In the genomic region with DNA sequence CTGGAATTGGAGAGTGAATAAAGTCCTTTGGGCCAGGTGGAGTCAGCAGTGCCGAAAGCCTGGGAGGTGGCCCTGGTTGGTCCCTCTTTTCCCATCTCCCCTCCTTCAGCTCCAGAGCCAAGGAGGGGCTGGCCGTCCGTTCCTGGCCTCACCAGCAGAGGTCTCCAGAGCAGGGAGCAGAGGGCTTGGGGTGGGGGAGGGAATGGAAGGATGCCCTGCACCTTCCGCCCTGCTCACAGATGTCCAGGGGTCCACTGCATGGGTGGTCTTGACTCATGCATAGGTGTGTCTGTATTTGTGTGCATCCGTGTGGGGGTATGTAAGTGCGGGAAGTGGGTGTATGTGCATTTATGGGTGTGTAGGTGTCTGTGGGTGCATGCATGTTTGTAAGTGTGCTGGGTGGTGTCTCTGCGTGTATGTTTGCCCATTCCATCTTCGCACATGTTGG, we compare ENCODE assay signal across 8 cellular contexts.
DNase-seq lines count a peak whose midpoint lies in the region; ATAC-seq, FAIRE-seq and TF ChIP-seq lines count a peak whose summit lies in the region.

No MANE protein-coding gene starts in this region.

- no peaks in the 10 kb centered on the region for H3K9me1 ChIP-seq in K562 (ENCODE audit: control insufficient read depth, insufficient read depth, low read length)

- no peak overlapping the region for H3K9ac ChIP-seq in K562 (ENCODE audit: insufficient read depth in 1 of 2, low read depth in 2 of 2, low read length in 2 of 2)

- H3K79me2 ChIP-seq in K562 (ENCODE audit: control insufficient read depth, insufficient read depth, low read length): no peaks in the 10 kb centered on the region

- ATAC-seq in K562 (peak; percentile 96), HG03159 (IDR thresholded peaks at IDR 0.05; ENCODE audit: unreplicated experiment) (no peak), GM21360 (IDR thresholded peaks at IDR 0.05; ENCODE audit: unreplicated experiment) (no peak)

- H4K20me1 ChIP-seq in K562 (replicated peaks; ENCODE audit: control insufficient read depth, insufficient read depth, low read length): no peaks in the 10 kb centered on the region

- H3K4me1 ChIP-seq in SJCRH30: peaks cover 9% of the 10 kb centered on the region; the same call in 1 of the 2 replicates
- peaks cover 0 to 13% of the 10 kb centered on the region in 2 experiments; a peak in 3 of 5 replicates for H3K4me1 ChIP-seq in K562 (replicated peaks in 1 of 2; ENCODE audit: control insufficient read depth in 2 of 2, insufficient read depth in 2 of 2, low read length in 2 of 2)

- no peak overlapping the region for H2AFZ ChIP-seq in K562 (ENCODE audit: low read depth, low read length)

- no peak for TF ChIP-seq EP300 in K562 (IDR thresholded peaks at IDR 0.05; ENCODE audit: low read length)

- no peak overlapping the region for H3K27ac ChIP-seq in SJCRH30
- no peak overlapping the region for H3K27ac ChIP-seq in K562 (ENCODE audit: extremely low read depth, low read depth, low read length)

- CTCF ChIA-PET in K562 (lab: Yijun Ruan, JAX; ENCODE audit: low intra/inter-chr PET ratio): interaction anchor here (0.6 to 4.3 kb wide), 4 partner anchors 166 to 460 kb away, joined by 3 to 33 read pairs (median 4); no protein-coding TSS in a partner anchor

- peak; percentile 55 for DNase-seq in AG10803 (ENCODE audit: low read depth)
- DNase-seq in GM12891 (ENCODE audit: insufficient read length, low spot score): peak; percentile 51
- DNase-seq in SJCRH30: peak; percentile 78 to 86
- DNase-seq in K562 (ENCODE audit: extremely low read depth in 1 of 4, low spot score in 3 of 4): peak; percentile 79 to 87 (median 84)
- DNase-seq in iPS-NIHi7 (ENCODE audit: extremely low spot score): peak; percentile 90
- peak; percentile 32 for DNase-seq in stimulated activated CD4-positive, alpha-beta T cell treated with anti-CD3 and anti-CD28 coated beads, Interleukin-1b, Interleukin-23, amount 100 ng/mL, for 48 hours

- H3K9me3 ChIP-seq in SJCRH30 (replicated peaks) (peaks cover 7% of the 10 kb centered on the region), K562 (replicated peaks; ENCODE audit: control insufficient read depth, insufficient read depth, low read depth, low read length) (peaks cover 10% of the 10 kb centered on the region)

- intact Hi-C loops in K562 (cut with micrococcal nuclease): loop anchor here (1.0 to 10.0 kb wide), 5 partner anchors 83 to 520 kb away; no protein-coding TSS in a partner anchor

- H3K36me3 ChIP-seq in SJCRH30 (no peaks in the 10 kb centered on the region), K562 (ENCODE audit: control insufficient read depth, insufficient read depth, low read length) (no peaks in the 10 kb centered on the region)

- WGBS in K562 (ENCODE audit: insufficient coverage, low coverage, missing lambda C conversion rate): 13% methylated on average over 8 of the region's 8 CpGs

- no peaks in the 10 kb centered on the region for H3K27me3 ChIP-seq in SJCRH30
- no peaks in the 10 kb centered on the region for H3K27me3 ChIP-seq in K562 (ENCODE audit: control insufficient read depth in 2 of 2, insufficient read depth in 2 of 2, low read length in 2 of 2)

- in situ Hi-C loops in K562 (cut with MboI): loop anchor here (5.0 kb wide), 1 partner anchor 47 kb away; no protein-coding TSS in a partner anchor

- TF ChIP-seq POLR2A in GM12891 (IDR thresholded peaks at IDR 0.05; ENCODE audit: low read depth, low read length): no peak
- TF ChIP-seq POLR2A in K562 (conservative IDR thresholded peaks at IDR 0.05): no peak

- peak; percentile 92 to 98 for TF ChIP-seq RAD21 in K562 (CRISPR knock-in tag; conservative IDR thresholded peaks at IDR 0.05 in 1 of 2, IDR thresholded peaks at IDR 0.05 in 1 of 2)

- POLR2A ChIA-PET in K562 (lab: Yijun Ruan, JAX): interaction anchor here (0.6 to 1.5 kb wide), 7 partner anchors 13 to 517 kb away, joined by 3 to 6 read pairs (median 3); a partner anchor contains a TSS

- no peak overlapping the region for H3K4me2 ChIP-seq in K562 (ENCODE audit: insufficient read depth, low read length)

- FAIRE-seq in GM12891 (lab: Jason Lieb, UNC) (peak; percentile 69), K562 (lab: Jason Lieb, UNC) (peak; percentile 86)

- H3K4me3 ChIP-seq in AG10803 (ENCODE audit: low read length) (no peak overlapping the region), SJCRH30 (no peak overlapping the region), K562 (no peak overlapping the region)

- no TSS peak for BruUV-seq in K562 (replicated peaks; lab: Mats Ljungman, UMichigan)

- TF ChIP-seq CTCF in AG10803 (conservative IDR thresholded peaks at IDR 0.05; ENCODE audit: low read length) (peak; percentile 90), K562 (IDR thresholded peaks at IDR 0.05 in 2 of 3, conservative IDR thresholded peaks at IDR 0.05 in 1 of 3; ENCODE audit: insufficient read depth in 2 of 3, low read depth in 1 of 3, low read length in 3 of 3) (peak; percentile 90 to 92 (median 90))

TF ChIP-seq in GM12891, 5 proteins besides CTCF, POLR2A, EP300 and RAD21:
- no peak for TF ChIP-seq PAX5 (IDR thresholded peaks at IDR 0.05; ENCODE audit: insufficient read depth, low read length, severe bottlenecking)
- no peak for TF ChIP-seq TAF1 (IDR thresholded peaks at IDR 0.05; ENCODE audit: low read depth, low read length)
- TF ChIP-seq POLR2AphosphoS5 (IDR thresholded peaks at IDR 0.05; ENCODE audit: low read depth, low read length): no peak
- no peak for TF ChIP-seq POU2F2 (IDR thresholded peaks at IDR 0.05; ENCODE audit: low read depth, low read length)

TF ChIP-seq in K562, 482 proteins besides CTCF, POLR2A, EP300 and RAD21 (continues in another document):
- TF ChIP-seq, protein P1, sequence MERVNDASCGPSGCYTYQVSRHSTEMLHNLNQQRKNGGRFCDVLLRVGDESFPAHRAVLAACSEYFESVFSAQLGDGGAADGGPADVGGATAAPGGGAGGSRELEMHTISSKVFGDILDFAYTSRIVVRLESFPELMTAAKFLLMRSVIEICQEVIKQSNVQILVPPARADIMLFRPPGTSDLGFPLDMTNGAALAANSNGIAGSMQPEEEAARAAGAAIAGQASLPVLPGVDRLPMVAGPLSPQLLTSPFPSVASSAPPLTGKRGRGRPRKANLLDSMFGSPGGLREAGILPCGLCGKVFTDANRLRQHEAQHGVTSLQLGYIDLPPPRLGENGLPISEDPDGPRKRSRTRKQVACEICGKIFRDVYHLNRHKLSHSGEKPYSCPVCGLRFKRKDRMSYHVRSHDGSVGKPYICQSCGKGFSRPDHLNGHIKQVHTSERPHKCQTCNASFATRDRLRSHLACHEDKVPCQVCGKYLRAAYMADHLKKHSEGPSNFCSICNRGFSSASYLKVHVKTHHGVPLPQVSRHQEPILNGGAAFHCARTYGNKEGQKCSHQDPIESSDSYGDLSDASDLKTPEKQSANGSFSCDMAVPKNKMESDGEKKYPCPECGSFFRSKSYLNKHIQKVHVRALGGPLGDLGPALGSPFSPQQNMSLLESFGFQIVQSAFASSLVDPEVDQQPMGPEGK (CRISPR knock-in tag; IDR thresholded peaks at IDR 0.05; ENCODE audit: borderline replicate concordance): no peak
- TF ChIP-seq JUNB (CRISPR knock-in tag; conservative IDR thresholded peaks at IDR 0.05) (no peak), ZBTB7A (IDR thresholded peaks at IDR 0.05; ENCODE audit: borderline replicate concordance, control insufficient read depth, low read depth, low read length) (peak; percentile 35; the same call in 1 of the 2 replicates), THRAP3 (IDR thresholded peaks at IDR 0.05; ENCODE audit: borderline replicate concordance) (no peak), MYC (IDR thresholded peaks at IDR 0.05; ENCODE audit: low read depth, low read length) (peak; percentile 44; the same call in 1 of the 2 replicates), MYC (CRISPR knock-in tag; IDR thresholded peaks at IDR 0.05; ENCODE audit: borderline replicate concordance, low read depth) (no peak), SMC3 (conservative IDR thresholded peaks at IDR 0.05; ENCODE audit: insufficient read depth, low read depth, low read length) (peak; percentile 95), JUND (IDR thresholded peaks at IDR 0.05; ENCODE audit: borderline replicate concordance, low read depth, low read length) (peak; percentile 33; the same call in 1 of the 2 replicates), JUND (tag; IDR thresholded peaks at IDR 0.05; ENCODE audit: borderline replicate concordance, low read depth, low read length) (no peak; the same call in 1 of the 3 replicates), ZNF384 (IDR thresholded peaks at IDR 0.05; ENCODE audit: low read depth, low read length) (0 out of 2 replicates have a peak, but pooled peaks have one; percentile 17)
- TF ChIP-seq, protein P2, sequence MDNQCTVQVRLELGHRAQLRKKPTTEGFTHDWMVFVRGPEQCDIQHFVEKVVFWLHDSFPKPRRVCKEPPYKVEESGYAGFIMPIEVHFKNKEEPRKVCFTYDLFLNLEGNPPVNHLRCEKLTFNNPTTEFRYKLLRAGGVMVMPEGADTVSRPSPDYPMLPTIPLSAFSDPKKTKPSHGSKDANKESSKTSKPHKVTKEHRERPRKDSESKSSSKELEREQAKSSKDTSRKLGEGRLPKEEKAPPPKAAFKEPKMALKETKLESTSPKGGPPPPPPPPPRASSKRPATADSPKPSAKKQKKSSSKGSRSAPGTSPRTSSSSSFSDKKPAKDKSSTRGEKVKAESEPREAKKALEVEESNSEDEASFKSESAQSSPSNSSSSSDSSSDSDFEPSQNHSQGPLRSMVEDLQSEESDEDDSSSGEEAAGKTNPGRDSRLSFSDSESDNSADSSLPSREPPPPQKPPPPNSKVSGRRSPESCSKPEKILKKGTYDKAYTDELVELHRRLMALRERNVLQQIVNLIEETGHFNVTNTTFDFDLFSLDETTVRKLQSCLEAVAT (IDR thresholded peaks at IDR 0.05): peak in 1 of 2 experiments; percentile 60; a peak in 1 of 4 replicates
- TF ChIP-seq, protein P3, sequence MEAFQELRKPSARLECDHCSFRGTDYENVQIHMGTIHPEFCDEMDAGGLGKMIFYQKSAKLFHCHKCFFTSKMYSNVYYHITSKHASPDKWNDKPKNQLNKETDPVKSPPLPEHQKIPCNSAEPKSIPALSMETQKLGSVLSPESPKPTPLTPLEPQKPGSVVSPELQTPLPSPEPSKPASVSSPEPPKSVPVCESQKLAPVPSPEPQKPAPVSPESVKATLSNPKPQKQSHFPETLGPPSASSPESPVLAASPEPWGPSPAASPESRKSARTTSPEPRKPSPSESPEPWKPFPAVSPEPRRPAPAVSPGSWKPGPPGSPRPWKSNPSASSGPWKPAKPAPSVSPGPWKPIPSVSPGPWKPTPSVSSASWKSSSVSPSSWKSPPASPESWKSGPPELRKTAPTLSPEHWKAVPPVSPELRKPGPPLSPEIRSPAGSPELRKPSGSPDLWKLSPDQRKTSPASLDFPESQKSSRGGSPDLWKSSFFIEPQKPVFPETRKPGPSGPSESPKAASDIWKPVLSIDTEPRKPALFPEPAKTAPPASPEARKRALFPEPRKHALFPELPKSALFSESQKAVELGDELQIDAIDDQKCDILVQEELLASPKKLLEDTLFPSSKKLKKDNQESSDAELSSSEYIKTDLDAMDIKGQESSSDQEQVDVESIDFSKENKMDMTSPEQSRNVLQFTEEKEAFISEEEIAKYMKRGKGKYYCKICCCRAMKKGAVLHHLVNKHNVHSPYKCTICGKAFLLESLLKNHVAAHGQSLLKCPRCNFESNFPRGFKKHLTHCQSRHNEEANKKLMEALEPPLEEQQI (IDR thresholded peaks at IDR 0.05): no peak

Comparison
In these comparisons a context has a peak if more than half of its experiments do, and no peak if none do; other contexts are left out.
1. DNase-seq: peak in every context shown above with its lines; median percentile 90 in iPS-NIHi7; 84 in K562; 82 in SJCRH30; 55 in AG10803; 51 in GM12891; 32 in stimulated activated CD4-positive, alpha-beta T cell treated with anti-CD3 and anti-CD28 coated beads, Interleukin-1b, Interleukin-23, amount 100 ng/mL, for 48 hours.